ENCODE assay signal across 9 cellular contexts in the genomic region with DNA sequence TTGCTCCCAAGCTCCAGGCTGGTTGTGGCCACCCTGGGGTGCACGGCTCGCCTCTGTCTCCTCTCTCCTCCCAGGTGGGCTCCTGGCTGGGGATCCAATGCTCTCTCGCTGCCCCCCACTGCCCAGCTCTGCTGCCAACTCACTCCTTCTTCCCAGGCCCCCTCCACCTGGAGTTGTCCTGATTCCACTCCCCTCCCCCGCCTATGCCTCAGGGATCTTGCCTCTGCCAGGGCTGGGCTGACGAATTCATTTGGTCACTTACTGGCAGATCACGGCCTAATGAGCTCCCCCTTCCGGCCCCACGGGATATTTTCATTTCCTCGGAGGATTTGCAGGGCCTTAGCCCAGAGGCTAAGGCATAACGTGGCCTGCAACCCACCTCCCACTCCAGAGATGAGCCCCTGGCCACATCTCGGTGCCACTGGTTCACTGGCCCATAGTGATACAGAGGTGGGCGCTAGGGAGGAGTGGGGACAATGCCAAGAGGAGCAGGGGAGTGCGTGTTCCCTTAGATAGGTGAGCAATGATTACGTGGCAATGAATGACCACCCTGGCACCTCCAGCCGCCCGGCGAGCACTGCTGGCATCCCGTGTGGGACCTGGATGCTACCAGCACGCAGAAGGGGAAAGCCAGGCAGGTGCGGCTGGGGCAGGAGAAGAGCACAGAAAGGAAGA.
DNase-seq lines count a peak whose midpoint lies in the region; ATAC-seq, FAIRE-seq and TF ChIP-seq lines count a peak whose summit lies in the region.
"Had no signal": no experiment of that assay in that cellular context is flagged by ENCODE, and none has a peak within 500 bp of the region (broad histone marks: within the 10 kb centered on the region; RNA-seq: fewer than 3 reads in every experiment).

No MANE protein-coding gene starts in this region.

- no peaks in the 10 kb centered on the region for H3K9me3 ChIP-seq in gastrocnemius medialis

- TF ChIP-seq POLR2A in H54 (IDR thresholded peaks at IDR 0.05; ENCODE audit: low read depth, low read length), result no peak
- no peak for TF ChIP-seq POLR2A in gastrocnemius medialis (IDR thresholded peaks at IDR 0.05)

- H3K4me1 ChIP-seq in gastrocnemius medialis, result no peaks in the 10 kb centered on the region

- FAIRE-seq in H54 (lab: Jason Lieb, UNC), result no peak

- CTCF ChIA-PET in RWPE1 (lab: Yijun Ruan, JAX), result interaction anchor here (0.6 to 1.2 kb wide), 4 partner anchors 10 to 326 kb away, joined by 3 to 5 read pairs (median 4); no protein-coding TSS in a partner anchor

- TF ChIP-seq CTCF in RWPE1 (conservative IDR thresholded peaks at IDR 0.05; ENCODE audit: low read depth) (no peak), gastrocnemius medialis (IDR thresholded peaks at IDR 0.05 in 4 of 5, conservative IDR thresholded peaks at IDR 0.05 in 1 of 5) (no peak)

- in situ Hi-C loops in gastrocnemius medialis (cut with MboI; ENCODE audit: low sequenced_read_pairs in 4 of 4), result no loop called here

- no peaks in the 10 kb centered on the region for H3K36me3 ChIP-seq in gastrocnemius medialis

- POLR2A ChIA-PET in RWPE1 (lab: Yijun Ruan, JAX; ENCODE audit: low non-redundant PET), result no interaction called here

- ATAC-seq in gastrocnemius medialis, result no peak

- DNase-seq in 8988T, result peak; percentile 51
- DNase-seq in H54 (ENCODE audit: insufficient read length, low spot score), result peak; percentile 63
- peak; percentile 23 for DNase-seq in RWPE1 (ENCODE audit: low spot score)
- peak; percentile 77 for DNase-seq in left kidney (ENCODE audit: low read depth, low spot score)
- DNase-seq in NCI-H1436 (lab: John Stamatoyannopoulos, UW), result no peak
- no peak for DNase-seq in NCI-H510A (lab: John Stamatoyannopoulos, UW)
- DNase-seq in activated CD4-positive, alpha-beta T cell treated with anti-CD3 and anti-CD28 coated beads for 1 hour, result no peak
- no peak for DNase-seq in gastrocnemius medialis
- DNase-seq: DND-41 had no signal

- no peak overlapping the region for H3K4me3 ChIP-seq in gastrocnemius medialis

- no peak overlapping the region for H3K27ac ChIP-seq in RWPE1
- H3K27ac ChIP-seq in gastrocnemius medialis, result no peak overlapping the region

- intact Hi-C loops in gastrocnemius medialis (cut with DNase I; ENCODE audit: low total_unique reads), result no loop called here

- no peaks in the 10 kb centered on the region for H3K27me3 ChIP-seq in gastrocnemius medialis

Comparison
In these comparisons a context has a peak if more than half of its experiments do, and no peak if none do; other contexts are left out.
1. DNase-seq: peak in 8988T (single experiment), H54 (single experiment), RWPE1 (single experiment) and left kidney (single experiment); none in NCI-H1436 (single experiment), NCI-H510A (single experiment), activated CD4-positive, alpha-beta T cell treated with anti-CD3 and anti-CD28 coated beads for 1 hour (single experiment) and gastrocnemius medialis (0 of 2).